In the genomic region with DNA sequence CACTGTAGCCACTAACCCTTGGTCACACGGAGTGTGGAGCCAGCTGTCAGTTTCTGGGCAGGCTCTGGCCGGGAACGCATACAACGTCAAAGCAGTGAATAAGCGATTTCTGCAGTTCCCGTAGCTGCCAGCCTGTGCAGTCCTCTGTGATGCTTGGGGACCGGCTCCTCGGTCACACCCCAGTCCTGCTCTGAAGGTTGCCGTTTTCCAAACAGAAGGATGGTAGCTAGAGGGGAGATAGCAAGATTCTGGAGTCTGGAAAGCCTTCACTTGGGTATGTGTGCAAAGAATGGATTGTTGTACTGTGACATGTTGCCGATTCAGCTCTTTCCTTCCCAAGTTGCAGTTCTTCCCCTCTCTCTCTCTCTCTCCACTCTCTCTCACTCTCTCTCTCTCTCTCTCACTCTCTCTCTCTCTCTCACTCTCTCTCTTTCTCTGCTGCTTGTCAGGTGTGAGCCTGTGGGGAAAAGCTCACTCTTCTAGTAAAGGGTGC, we compare ENCODE assay signal across 8 cellular contexts. TPM values are rescaled to one million over a fixed set of nuclear protein-coding genes. Genes with fewer than 3 reads are reported as not detected.
DNase-seq lines count a peak whose midpoint lies in the region; ATAC-seq, FAIRE-seq and TF ChIP-seq lines count a peak whose summit lies in the region.

No MANE protein-coding gene starts in this region.

- peak; percentile 30 for TF ChIP-seq POLR2A in GM15510 (IDR thresholded peaks at IDR 0.05; ENCODE audit: borderline replicate concordance, extremely low read depth, insufficient read length)

- peak; percentile 41 for ATAC-seq in HG02588 (IDR thresholded peaks at IDR 0.05; ENCODE audit: unreplicated experiment)
- ATAC-seq in pancreas: peak; percentile 49 to 84 (median 70)

- H3K4me2 ChIP-seq in MM.1S (ENCODE audit: low read depth, low read length): no peak overlapping the region

- H3K9ac ChIP-seq in MM.1S (ENCODE audit: low read length): no peak overlapping the region

- no peak overlapping the region for H2AFZ ChIP-seq in MM.1S (ENCODE audit: low read length)

- H3K36me3 ChIP-seq in pancreas: no peaks in the 10 kb centered on the region
- no peaks in the 10 kb centered on the region for H3K36me3 ChIP-seq in MM.1S (replicated peaks; ENCODE audit: insufficient read depth, low read length)

- H3K4me3 ChIP-seq in pancreas (peak overlapping the region in 1 of 4 donors; percentile 40), MM.1S (ENCODE audit: low read length) (no peak overlapping the region)

- DNase-seq in NCI-H524 treated with DMSO at 0.1 percent for 48 hours (lab: John Stamatoyannopoulos, UW) (peak; percentile 12), glomerular visceral epithelial cell (ENCODE audit: extremely low spot score) (peak; percentile 42), pancreas (peak; percentile 46 to 79 (median 62)), DMS 273 treated with DMSO at 0.1 percent for 48 hours (lab: John Stamatoyannopoulos, UW) (no peak), MM.1S (no peak)
- DNase-seq in activated naive CD4-positive, alpha-beta T cell treated with Interleukin-2 at 50 U/mL for 16 hours: peak; percentile 56

- H3K79me2 ChIP-seq in MM.1S (ENCODE audit: low read length): no peaks in the 10 kb centered on the region

- intact Hi-C loops in pancreas (cut with DNase I): no loop called here

- WGBS in pancreas, 2 donors: 1 to 3% methylated on average over 10 of the region's 10 CpGs

- H3K4me1 ChIP-seq in pancreas: peaks cover 19 to 55% (median 27%) of the 10 kb centered on the region in 3 donors
- H3K4me1 ChIP-seq in MM.1S (ENCODE audit: low read length): no peaks in the 10 kb centered on the region

- H3K27me3 ChIP-seq in pancreas (no peaks in the 10 kb centered on the region), MM.1S (replicated peaks; ENCODE audit: insufficient read depth, low read length) (no peaks in the 10 kb centered on the region)

- H3K9me2 ChIP-seq in MM.1S (replicated peaks; ENCODE audit: insufficient read depth, low read length): no peaks in the 10 kb centered on the region

- H3K27ac ChIP-seq in pancreas (peak overlapping the region; percentile 2 to 94 (median 56)), MM.1S (ENCODE audit: low read length) (no peak overlapping the region)

- no peaks in the 10 kb centered on the region for H4K20me1 ChIP-seq in MM.1S (ENCODE audit: insufficient read depth, low read length)

- FAIRE-seq in pancreas (lab: Jason Lieb, UNC): no peak

- no peaks in the 10 kb centered on the region for H3F3A ChIP-seq in MM.1S (ENCODE audit: insufficient read depth, low read length)

- TF ChIP-seq CTCF in pancreas (IDR thresholded peaks at IDR 0.05): no peak
- no peak for TF ChIP-seq CTCF in MM.1S (IDR thresholded peaks at IDR 0.05; ENCODE audit: low read length)

- H3K9me3 ChIP-seq in pancreas (no peaks in the 10 kb centered on the region), MM.1S (replicated peaks; ENCODE audit: insufficient read depth, low read length) (no peaks in the 10 kb centered on the region)

RNA-seq across cellular contexts. Expression of gene C1QTNF9, which starts 38.7 kb away (rescaled TPM):
- total RNA-seq in pancreas: under 1 TPM in 4 of 6 donors, not detected in 2; 0.09 to 0.39 (median 0.23) TPM
- under 1 TPM; 0.38 to 0.73 TPM for polyA plus RNA-seq in pancreas

Comparison
In these comparisons a context has a peak if more than half of its experiments do, and no peak if none do; other contexts are left out.
1. DNase-seq: peak in NCI-H524 treated with DMSO at 0.1 percent for 48 hours (single experiment), activated naive CD4-positive, alpha-beta T cell treated with Interleukin-2 at 50 U/mL for 16 hours (single experiment), glomerular visceral epithelial cell (single experiment) and pancreas (6 of 6); none in DMS 273 treated with DMSO at 0.1 percent for 48 hours (single experiment) and MM.1S (single experiment).